ENCODE assay signal across 1 cellular context in genomic region chr5:76332102-76332501, GRCh38.
TF ChIP-seq lines count a peak whose summit lies in the region.

No MANE protein-coding gene starts in this region.

TF ChIP-seq in H1, 55 proteins besides CTCF, POLR2A, EP300 and RAD21:
- TF ChIP-seq SP1 (IDR thresholded peaks at IDR 0.05; ENCODE audit: low read depth, low read length) (no peak), SIN3A (conservative IDR thresholded peaks at IDR 0.05 in 1 of 2, IDR thresholded peaks at IDR 0.05 in 1 of 2; ENCODE audit: low read depth in 1 of 2, low read length in 2 of 2) (no peak), CHD2 (IDR thresholded peaks at IDR 0.05; ENCODE audit: low read length) (no peak), CREB1 (IDR thresholded peaks at IDR 0.05) (no peak), HDAC6 (IDR thresholded peaks at IDR 0.05; ENCODE audit: low read depth, low read length) (no peak), JUND (IDR thresholded peaks at IDR 0.05; ENCODE audit: low read length) (no peak), MAFK (IDR thresholded peaks at IDR 0.05; ENCODE audit: low read depth, low read length) (no peak), TCF12 (IDR thresholded peaks at IDR 0.05; ENCODE audit: low read depth, low read length) (no peak), CHD1 (IDR thresholded peaks at IDR 0.05; ENCODE audit: low read depth, low read length) (no peak), ASH2L (IDR thresholded peaks at IDR 0.05; ENCODE audit: low read length) (no peak), SP4 (IDR thresholded peaks at IDR 0.05; ENCODE audit: low read length) (no peak), RBBP5 (IDR thresholded peaks at IDR 0.05; ENCODE audit: borderline replicate concordance, low read depth, low read length) (no peak), E2F6 (IDR thresholded peaks at IDR 0.05) (no peak), KDM1A (IDR thresholded peaks at IDR 0.05; ENCODE audit: borderline replicate concordance, low read length) (no peak), GABPA (IDR thresholded peaks at IDR 0.05; ENCODE audit: borderline replicate concordance, insufficient read depth, low read length) (no peak), ATF3 (IDR thresholded peaks at IDR 0.05; ENCODE audit: insufficient read depth, low read depth, low read length) (no peak), YY1 (IDR thresholded peaks at IDR 0.05; ENCODE audit: low read depth, low read length) (no peak)
